In the genomic region with DNA sequence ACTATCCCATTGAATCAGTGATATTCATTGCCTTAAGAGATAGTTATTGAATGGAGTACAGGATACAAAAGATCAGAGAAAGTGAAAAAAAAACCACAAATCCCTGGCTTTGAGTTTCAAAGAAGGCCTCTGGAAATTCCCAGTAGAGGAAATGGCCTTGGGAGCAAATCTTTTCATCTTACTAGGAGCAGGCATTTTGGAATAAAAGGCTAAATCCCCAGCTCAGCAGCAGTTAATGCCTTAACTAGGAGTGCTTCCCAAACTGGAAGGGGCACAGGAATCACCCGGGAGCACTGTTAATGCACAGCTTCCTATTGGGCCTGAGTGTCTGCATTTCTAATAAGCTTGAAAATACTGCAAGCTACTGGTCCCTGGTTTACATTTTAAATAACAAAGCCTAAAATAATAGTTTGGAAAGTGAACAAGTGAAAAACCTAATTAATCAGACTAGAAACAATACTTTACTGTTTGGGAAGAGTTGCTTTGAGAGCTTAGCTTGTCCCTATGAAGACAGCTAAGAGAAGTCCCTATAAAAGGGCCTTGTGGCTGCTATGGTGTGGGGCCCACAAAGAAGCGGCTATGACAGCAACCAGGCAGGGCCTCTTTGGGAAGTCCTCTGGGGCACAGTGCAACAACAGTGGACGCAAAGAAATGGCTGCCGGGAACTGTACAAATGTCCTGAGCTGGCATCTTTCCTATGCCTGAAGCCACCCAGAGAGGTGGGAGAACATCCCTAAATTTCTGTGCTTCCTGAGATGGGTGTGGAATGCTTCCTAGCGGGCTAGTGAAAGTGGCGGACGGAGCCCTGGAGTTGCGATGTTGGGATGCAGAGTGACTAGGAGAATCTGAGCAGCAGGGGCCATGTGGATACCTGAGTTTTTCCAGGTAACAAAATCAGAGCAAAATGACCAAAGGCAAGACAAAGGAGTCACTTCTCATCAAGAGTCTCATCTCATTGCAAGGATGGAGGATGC, we compare ENCODE assay signal across 1 cellular context.
TF ChIP-seq lines count a peak whose summit lies in the region.

No MANE protein-coding gene starts in this region.

TF ChIP-seq in H1, 55 proteins besides CTCF, POLR2A, EP300 and RAD21:
- TF ChIP-seq NANOG (IDR thresholded peaks at IDR 0.05; ENCODE audit: insufficient read depth, low read depth, low read length, poor library complexity, severe bottlenecking), result peak; percentile 25
- TF ChIP-seq POU5F1 (IDR thresholded peaks at IDR 0.05; ENCODE audit: low read depth, low read length), result 0 out of 2 replicates have a peak, but pooled peaks have one; percentile 3
- TF ChIP-seq TAF1 (IDR thresholded peaks at IDR 0.05; ENCODE audit: low read depth, low read length), result no peak
